Comparison of ENCODE assay signal across 8 cellular contexts in genomic region chrX:63128509-63128908, GRCh38.
A peak's percentile ranks its signal among the peaks of the same experiment; 100 is the strongest.
DNase-seq lines count a peak whose midpoint lies in the region; ATAC-seq and TF ChIP-seq lines count a peak whose summit lies in the region.

No MANE protein-coding gene starts in this region.

- H3K4me3 ChIP-seq in BJ (ENCODE audit: low read depth, low read length) (no peak overlapping the region), SK-N-SH (ENCODE audit: low read depth in 2 of 2, low read length in 1 of 2) (no peak overlapping the region), lower leg skin (ENCODE audit: low read depth, poor library complexity, severe bottlenecking) (no peak overlapping the region)

- no peaks in the 10 kb centered on the region for H3K9me2 ChIP-seq in SK-N-SH

- H3K27me3 ChIP-seq in BJ (ENCODE audit: control insufficient read depth, insufficient read depth, low read length) (no peaks in the 10 kb centered on the region), SK-N-SH (ENCODE audit: insufficient read depth) (no peaks in the 10 kb centered on the region)

- no peak; the same call in 1 of the 2 replicates for TF ChIP-seq RAD21 in SK-N-SH (IDR thresholded peaks at IDR 0.05; ENCODE audit: low read length)

- H3K36me3 ChIP-seq in BJ (ENCODE audit: control insufficient read depth, insufficient read depth, low read length) (no peaks in the 10 kb centered on the region), SK-N-SH (replicated peaks in 1 of 2; ENCODE audit: control insufficient read depth in 1 of 2, insufficient read depth in 2 of 2, low read length in 1 of 2) (no peaks in the 10 kb centered on the region)

- CTCF ChIA-PET in BJ (lab: Yijun Ruan, JAX) (no interaction called here), SK-N-SH (lab: Yijun Ruan, JAX) (interaction anchor here (0.6 to 1.0 kb wide), 3 partner anchors 14 to 117 kb away, joined by 3 read pairs; no protein-coding TSS in a partner anchor)

- no peaks in the 10 kb centered on the region for H3K4me1 ChIP-seq in SK-N-SH (ENCODE audit: control insufficient read depth in 1 of 2, insufficient read depth in 2 of 2, low read depth in 1 of 2, low read length in 1 of 2)

- TF ChIP-seq POLR2A in lower leg skin (IDR thresholded peaks at IDR 0.05) = no peak

- TF ChIP-seq CTCF in BJ (IDR thresholded peaks at IDR 0.05; ENCODE audit: insufficient read depth, low read depth, low read length) (peak; percentile 28; the same call in 1 of the 2 replicates), GM12873 (IDR thresholded peaks at IDR 0.05; ENCODE audit: insufficient read depth, low read depth, low read length, missing control alignments) (peak; percentile 66), SK-N-SH (IDR thresholded peaks at IDR 0.05) (peak; percentile 66), lower leg skin (IDR thresholded peaks at IDR 0.05) (no peak)

- no peak overlapping the region for H2AFZ ChIP-seq in SK-N-SH (ENCODE audit: low read depth)

- no peaks in the 10 kb centered on the region for H3F3A ChIP-seq in SK-N-SH (replicated peaks; ENCODE audit: insufficient read depth)

- H3K9me3 ChIP-seq in SK-N-SH = no peaks in the 10 kb centered on the region

- TF ChIP-seq EP300 in SK-N-SH (IDR thresholded peaks at IDR 0.05; ENCODE audit: borderline replicate concordance in 1 of 2, low read depth in 1 of 2, low read length in 1 of 2) = no peak

- 2% methylated on average over 2 of the region's 2 CpGs for WGBS in SK-N-SH (ENCODE audit: low lambda C conversion rate)
- 0 to 3% methylated on average over 2 of the region's 2 CpGs for whole genome bisulfite sequencing in lower leg skin, 2 donors

- H4K20me1 ChIP-seq in SK-N-SH (ENCODE audit: insufficient read depth) = no peaks in the 10 kb centered on the region

- intact Hi-C loops in lower leg skin (cut with DNase I; ENCODE audit: low total_unique reads) = no loop called here

- no peaks in the 10 kb centered on the region for H3K79me2 ChIP-seq in SK-N-SH (ENCODE audit: insufficient read depth)

- DNase-seq in BJ (ENCODE audit: low read depth) = no peak
- DNase-seq in SK-N-SH = peak; percentile 1
- peak; percentile 2 for DNase-seq in inferior parietal cortex (ENCODE audit: extremely low spot score)
- no peak for DNase-seq in activated effector memory CD4-positive, alpha-beta T cell treated with anti-CD3 and anti-CD28 coated beads, Interleukin-2, amount 50 U/mL, for 16 hours
- no peak for DNase-seq in lower leg skin (ENCODE audit: low spot score in 2 of 2)

- H3K27ac ChIP-seq in SK-N-SH (ENCODE audit: low read depth in 2 of 2, low read length in 1 of 2) = no peak overlapping the region

- POLR2A ChIA-PET in BJ (lab: Charles Lee) = no interaction called here
- POLR2A ChIA-PET in SK-N-SH (lab: Yijun Ruan, JAX) = no interaction called here

- no peak overlapping the region for H3K4me2 ChIP-seq in SK-N-SH

- no peak overlapping the region for H3K9ac ChIP-seq in SK-N-SH

- peak; percentile 76 for ATAC-seq in HG03097 (IDR thresholded peaks at IDR 0.05; ENCODE audit: low FRiP score, unreplicated experiment)
- ATAC-seq in esophagus mucosa = no peak

TF ChIP-seq in SK-N-SH, 30 proteins besides CTCF, POLR2A, EP300 and RAD21:
- no peak for TF ChIP-seq NRF1 (IDR thresholded peaks at IDR 0.05; ENCODE audit: low read depth, low read length)
- no peak for TF ChIP-seq FOSL2 (IDR thresholded peaks at IDR 0.05; ENCODE audit: borderline replicate concordance, low read depth)
- TF ChIP-seq FOXJ3 (CRISPR knock-in tag; IDR thresholded peaks at IDR 0.05) = no peak
- no peak for TF ChIP-seq USF2 (IDR thresholded peaks at IDR 0.05; ENCODE audit: borderline replicate concordance, low read depth, low read length)

Comparison
In these comparisons a context has a peak if more than half of its experiments do, and no peak if none do; other contexts are left out.
1. DNase-seq: peak in SK-N-SH (single experiment) and inferior parietal cortex (single experiment); none in BJ (single experiment), activated effector memory CD4-positive, alpha-beta T cell treated with anti-CD3 and anti-CD28 coated beads, Interleukin-2, amount 50 U/mL, for 16 hours (single experiment) and lower leg skin (0 of 2).
2. CTCF ChIP-seq: peak in BJ (single experiment), GM12873 (single experiment) and SK-N-SH (single experiment); none in lower leg skin (0 of 3).